In the genomic region with DNA sequence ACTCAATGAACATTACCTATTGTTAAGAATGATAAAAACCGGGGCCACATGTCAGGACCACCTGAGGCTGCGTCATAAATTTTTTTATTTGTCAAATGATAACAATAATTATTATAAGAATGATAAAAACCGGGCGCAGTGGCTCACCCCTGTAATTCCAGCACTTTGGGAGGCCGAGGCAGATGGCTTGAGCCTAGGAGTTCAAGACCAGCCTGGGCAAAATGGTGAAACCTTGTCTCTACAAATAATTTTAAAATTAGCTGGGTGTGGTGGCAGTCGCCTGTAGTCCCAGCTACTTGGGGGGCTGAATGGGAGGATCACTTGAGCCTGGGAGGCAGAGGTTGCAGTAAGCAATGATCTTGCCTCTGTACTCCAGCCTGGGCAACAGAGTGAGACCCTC, we compare ENCODE assay signal across 1 cellular context.
TF ChIP-seq lines count a peak whose summit lies in the region.

No MANE protein-coding gene starts in this region.

TF ChIP-seq in HCT116, 20 proteins besides CTCF, POLR2A, EP300 and RAD21:
- TF ChIP-seq EGR1 (IDR thresholded peaks at IDR 0.05; ENCODE audit: low read depth) (no peak), TCF7L2 (IDR thresholded peaks at IDR 0.05; ENCODE audit: borderline replicate concordance, extremely low read depth, insufficient read depth, insufficient read length) (no peak), EZH2 (IDR thresholded peaks at IDR 0.05) (no peak), SIN3A (IDR thresholded peaks at IDR 0.05; ENCODE audit: low read depth) (no peak), CBX3 (IDR thresholded peaks at IDR 0.05; ENCODE audit: low read depth) (no peak), SP1 (IDR thresholded peaks at IDR 0.05; ENCODE audit: low read depth) (no peak), JUND (IDR thresholded peaks at IDR 0.05) (no peak), FOSL1 (IDR thresholded peaks at IDR 0.05; ENCODE audit: low read depth) (no peak), CEBPB (IDR thresholded peaks at IDR 0.05; ENCODE audit: low read depth) (no peak), SRF (IDR thresholded peaks at IDR 0.05; ENCODE audit: low read depth) (no peak), YY1 (IDR thresholded peaks at IDR 0.05; ENCODE audit: extremely low read depth, insufficient replicate concordance, low read depth, low read length) (no peak), EZH2phosphoT487 (IDR thresholded peaks at IDR 0.05; ENCODE audit: borderline replicate concordance) (no peak), ZNF274 (IDR thresholded peaks at IDR 0.05; ENCODE audit: low read depth, low read length) (no peak), ELF1 (IDR thresholded peaks at IDR 0.05; ENCODE audit: borderline replicate concordance, low read depth) (no peak), POLR2AphosphoS5 (IDR thresholded peaks at IDR 0.05; ENCODE audit: low read depth, low read length) (no peak), ZFX (IDR thresholded peaks at IDR 0.05) (no peak)
- TF ChIP-seq, protein P1, sequence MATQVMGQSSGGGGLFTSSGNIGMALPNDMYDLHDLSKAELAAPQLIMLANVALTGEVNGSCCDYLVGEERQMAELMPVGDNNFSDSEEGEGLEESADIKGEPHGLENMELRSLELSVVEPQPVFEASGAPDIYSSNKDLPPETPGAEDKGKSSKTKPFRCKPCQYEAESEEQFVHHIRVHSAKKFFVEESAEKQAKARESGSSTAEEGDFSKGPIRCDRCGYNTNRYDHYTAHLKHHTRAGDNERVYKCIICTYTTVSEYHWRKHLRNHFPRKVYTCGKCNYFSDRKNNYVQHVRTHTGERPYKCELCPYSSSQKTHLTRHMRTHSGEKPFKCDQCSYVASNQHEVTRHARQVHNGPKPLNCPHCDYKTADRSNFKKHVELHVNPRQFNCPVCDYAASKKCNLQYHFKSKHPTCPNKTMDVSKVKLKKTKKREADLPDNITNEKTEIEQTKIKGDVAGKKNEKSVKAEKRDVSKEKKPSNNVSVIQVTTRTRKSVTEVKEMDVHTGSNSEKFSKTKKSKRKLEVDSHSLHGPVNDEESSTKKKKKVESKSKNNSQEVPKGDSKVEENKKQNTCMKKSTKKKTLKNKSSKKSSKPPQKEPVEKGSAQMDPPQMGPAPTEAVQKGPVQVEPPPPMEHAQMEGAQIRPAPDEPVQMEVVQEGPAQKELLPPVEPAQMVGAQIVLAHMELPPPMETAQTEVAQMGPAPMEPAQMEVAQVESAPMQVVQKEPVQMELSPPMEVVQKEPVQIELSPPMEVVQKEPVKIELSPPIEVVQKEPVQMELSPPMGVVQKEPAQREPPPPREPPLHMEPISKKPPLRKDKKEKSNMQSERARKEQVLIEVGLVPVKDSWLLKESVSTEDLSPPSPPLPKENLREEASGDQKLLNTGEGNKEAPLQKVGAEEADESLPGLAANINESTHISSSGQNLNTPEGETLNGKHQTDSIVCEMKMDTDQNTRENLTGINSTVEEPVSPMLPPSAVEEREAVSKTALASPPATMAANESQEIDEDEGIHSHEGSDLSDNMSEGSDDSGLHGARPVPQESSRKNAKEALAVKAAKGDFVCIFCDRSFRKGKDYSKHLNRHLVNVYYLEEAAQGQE (IDR thresholded peaks at IDR 0.05; ENCODE audit: low read depth) = no peak
- TF ChIP-seq, protein P2, sequence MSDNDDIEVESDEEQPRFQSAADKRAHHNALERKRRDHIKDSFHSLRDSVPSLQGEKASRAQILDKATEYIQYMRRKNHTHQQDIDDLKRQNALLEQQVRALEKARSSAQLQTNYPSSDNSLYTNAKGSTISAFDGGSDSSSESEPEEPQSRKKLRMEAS (IDR thresholded peaks at IDR 0.05) = no peak
- TF ChIP-seq, protein P3, sequence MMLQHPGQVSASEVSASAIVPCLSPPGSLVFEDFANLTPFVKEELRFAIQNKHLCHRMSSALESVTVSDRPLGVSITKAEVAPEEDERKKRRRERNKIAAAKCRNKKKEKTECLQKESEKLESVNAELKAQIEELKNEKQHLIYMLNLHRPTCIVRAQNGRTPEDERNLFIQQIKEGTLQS (IDR thresholded peaks at IDR 0.05) = no peak
- TF ChIP-seq, protein P4, sequence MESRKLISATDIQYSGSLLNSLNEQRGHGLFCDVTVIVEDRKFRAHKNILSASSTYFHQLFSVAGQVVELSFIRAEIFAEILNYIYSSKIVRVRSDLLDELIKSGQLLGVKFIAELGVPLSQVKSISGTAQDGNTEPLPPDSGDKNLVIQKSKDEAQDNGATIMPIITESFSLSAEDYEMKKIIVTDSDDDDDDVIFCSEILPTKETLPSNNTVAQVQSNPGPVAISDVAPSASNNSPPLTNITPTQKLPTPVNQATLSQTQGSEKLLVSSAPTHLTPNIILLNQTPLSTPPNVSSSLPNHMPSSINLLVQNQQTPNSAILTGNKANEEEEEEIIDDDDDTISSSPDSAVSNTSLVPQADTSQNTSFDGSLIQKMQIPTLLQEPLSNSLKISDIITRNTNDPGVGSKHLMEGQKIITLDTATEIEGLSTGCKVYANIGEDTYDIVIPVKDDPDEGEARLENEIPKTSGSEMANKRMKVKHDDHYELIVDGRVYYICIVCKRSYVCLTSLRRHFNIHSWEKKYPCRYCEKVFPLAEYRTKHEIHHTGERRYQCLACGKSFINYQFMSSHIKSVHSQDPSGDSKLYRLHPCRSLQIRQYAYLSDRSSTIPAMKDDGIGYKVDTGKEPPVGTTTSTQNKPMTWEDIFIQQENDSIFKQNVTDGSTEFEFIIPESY (IDR thresholded peaks at IDR 0.05; ENCODE audit: extremely low read depth, insufficient replicate concordance, low read length) = no peak
TF ChIP-seq in HCT116: peak in this region for 0.
